Comparison of ENCODE assay signal across 8 cellular contexts in the genomic region with DNA sequence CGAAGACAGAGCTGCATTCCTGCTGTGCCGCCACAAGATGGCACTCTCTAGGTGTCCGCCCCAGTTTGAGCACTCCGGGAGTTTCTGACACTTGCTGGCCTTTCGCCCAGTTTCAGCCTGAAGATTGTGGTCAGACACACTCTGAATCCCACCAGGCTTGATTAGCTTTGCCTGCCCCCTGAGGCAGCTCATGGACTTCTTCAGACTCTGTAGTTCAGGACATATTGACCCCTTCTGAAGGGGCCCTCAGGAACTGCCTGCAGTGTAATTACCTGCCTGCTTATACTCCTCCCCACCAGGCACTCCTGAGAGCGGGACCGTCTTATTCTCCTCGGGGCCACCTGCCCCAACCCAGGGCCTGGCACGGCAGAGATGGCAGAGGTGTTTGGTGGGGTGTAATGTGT. TPM values are rescaled to one million over a fixed set of nuclear protein-coding genes. Genes with fewer than 3 reads are reported as not detected.
A peak's percentile ranks its signal among the peaks of the same experiment; 100 is the strongest.
DNase-seq lines count a peak whose midpoint lies in the region; ATAC-seq, FAIRE-seq and TF ChIP-seq lines count a peak whose summit lies in the region.

No MANE protein-coding gene starts in this region.

- peak; percentile 82 for DNase-seq in BE2C
- DNase-seq in GM19239 (ENCODE audit: insufficient read length, low spot score), result peak; percentile 73
- peak; percentile 30 for DNase-seq in NOMO-1 treated with dmso at 0.1 percent for 144 hours (lab: John Stamatoyannopoulos, UW; ENCODE audit: unreplicated experiment)
- DNase-seq in activated T-cell treated with anti-CD3 and anti-CD28 coated beads for 24 hours (ENCODE audit: low read depth), result peak; percentile 34
- no peak for DNase-seq in esophagus squamous epithelium (lab: John Stamatoyannopoulos, UW)
- DNase-seq in natural killer cell, result peak; percentile 29
- DNase-seq in substantia nigra (lab: John Stamatoyannopoulos, UW), result peak in 40 of 49 donors; percentile 17 to 90 (median 62)

- TF ChIP-seq CTCF in BE2C (IDR thresholded peaks at IDR 0.05; ENCODE audit: low read depth, low read length) (peak; percentile 75), esophagus squamous epithelium (IDR thresholded peaks at IDR 0.05) (peak; percentile 62 to 90 (median 80)), natural killer cell (IDR thresholded peaks at IDR 0.05) (peak; percentile 63)

- intact Hi-C loops in esophagus squamous epithelium (cut with DNase I) (no loop called here), natural killer cell (cut with micrococcal nuclease) (loop anchor here (1.0 to 2.0 kb wide), 2 partner anchors 66 to 533 kb away; no protein-coding TSS in a partner anchor)

- peaks cover 21 to 43% of the 10 kb centered on the region in 2 donors for H3K27me3 Mint-ChIP-seq in natural killer cell (ENCODE audit: low read depth in 2 of 2)

- H3K4me3 ChIP-seq in BE2C (ENCODE audit: low read depth, low read length), result no peak overlapping the region
- peak overlapping the region in 1 of 4 donors; percentile 18 for H3K4me3 ChIP-seq in esophagus squamous epithelium

- H3K9me3 ChIP-seq in BE2C, result no peaks in the 10 kb centered on the region
- no peaks in the 10 kb centered on the region for H3K9me3 ChIP-seq in esophagus squamous epithelium

- H3K9me3 Mint-ChIP-seq in natural killer cell, result no peaks in the 10 kb centered on the region

- H3K4me1 Mint-ChIP-seq in natural killer cell, result peaks cover 7 to 9% of the 10 kb centered on the region in 2 donors

- TF ChIP-seq POLR2A in esophagus squamous epithelium (IDR thresholded peaks at IDR 0.05), result no peak

- H3K36me3 ChIP-seq in BE2C (no peaks in the 10 kb centered on the region), esophagus squamous epithelium (no peaks in the 10 kb centered on the region)

- H3K36me3 Mint-ChIP-seq in natural killer cell, result no peaks in the 10 kb centered on the region

- H3K27ac ChIP-seq in esophagus squamous epithelium (no peak overlapping the region), substantia nigra (ENCODE audit: low read depth, low read length, poor library complexity, severe bottlenecking) (no peak overlapping the region)

- H3K27me3 ChIP-seq in BE2C, result no peaks in the 10 kb centered on the region
- peaks cover 0 to 35% (median 0%) of the 10 kb centered on the region in 4 donors for H3K27me3 ChIP-seq in esophagus squamous epithelium

- no peak overlapping the region for H3K4me3 Mint-ChIP-seq in natural killer cell

- no peak overlapping the region for H3K27ac Mint-ChIP-seq in natural killer cell

- H3K4me1 ChIP-seq in BE2C (peaks cover 31% of the 10 kb centered on the region), esophagus squamous epithelium (peaks cover 5 to 38% (median 22%) of the 10 kb centered on the region in 3 donors)

- peak; percentile 70 for ATAC-seq in HG03565 (IDR thresholded peaks at IDR 0.05; ENCODE audit: unreplicated experiment)
- peak; percentile 72 to 93 (median 76) for ATAC-seq in natural killer cell

- WGBS in esophagus squamous epithelium, 2 donors, result 7 to 20% methylated on average over 1 to 6 of the region's 9 CpGs

- peak; percentile 77 for FAIRE-seq in GM19239 (lab: Jason Lieb, UNC)

RNA-seq across cellular contexts. Expression of a gene that starts 46.2 kb away (rescaled TPM):
- polyA plus RNA-seq in BE2C (2012; ENCODE audit: insufficient read depth, insufficient read length, low read depth), result 109 TPM
- total RNA-seq in esophagus squamous epithelium (100 to 1,000 TPM; 156 to 237 (median 204) TPM), natural killer cell (100 to 1,000 TPM; 232 to 250 (median 247) TPM)

RNA-seq across cellular contexts. Expression of a gene that starts 47.7 kb away (rescaled TPM):
- 17.7 TPM for polyA plus RNA-seq in BE2C (2012; ENCODE audit: insufficient read depth, insufficient read length, low read depth)
- total RNA-seq in esophagus squamous epithelium (1 to 10 TPM; 1.7 to 6.1 (median 2.4) TPM), natural killer cell (not detected)
